ENCODE assay signal across 8 cellular contexts in the genomic region with DNA sequence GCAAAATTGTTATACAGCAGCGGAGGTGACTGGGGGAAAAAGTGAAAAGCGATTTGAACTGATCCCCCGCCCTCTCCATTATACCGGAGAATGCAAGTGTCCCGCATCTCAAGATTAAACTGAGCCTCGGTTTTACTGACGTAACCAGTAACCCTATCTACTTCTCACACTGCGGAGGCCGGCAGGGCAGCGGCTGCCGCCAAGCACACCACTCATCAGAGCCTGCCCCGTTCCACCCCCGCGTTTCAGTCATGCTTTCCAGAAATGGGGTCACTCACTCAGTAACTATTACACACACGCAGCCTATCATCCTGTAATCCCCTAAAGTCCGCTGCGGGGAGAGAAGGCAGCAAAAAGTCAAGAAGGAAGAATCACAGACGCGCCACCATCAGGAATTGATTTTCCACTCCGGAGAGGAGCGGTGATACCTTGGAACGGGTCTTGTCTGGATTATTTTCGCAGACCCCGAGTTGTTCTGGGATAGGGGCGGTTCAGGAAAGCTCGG. TPM values are rescaled to one million over a fixed set of nuclear protein-coding genes. Genes with fewer than 3 reads are reported as not detected.
A peak's percentile ranks its signal among the peaks of the same experiment; 100 is the strongest.
DNase-seq lines count a peak whose midpoint lies in the region; TF ChIP-seq lines count a peak whose summit lies in the region.

No MANE protein-coding gene starts in this region.

- CTCF ChIA-PET in HEK293T (lab: Yijun Ruan, JAX), result no interaction called here
- CTCF ChIA-PET in activated CD4-positive, alpha-beta T cell treated with anti-CD3 and anti-CD28 coated beads, Interleukin-2, amount 10 ng/mL, durations not matched to agents 7 days and 5 days (lab: Charles Lee), result no interaction called here

- H3K27me3 Mint-ChIP-seq in activated CD4-positive, alpha-beta T cell treated with anti-CD3 and anti-CD28 coated beads, Interleukin-2, amount 10 ng/mL, durations not matched to agents 7 days and 5 days, result no peaks in the 10 kb centered on the region

- peak overlapping the region; percentile 46 for H3K27ac ChIP-seq in duodenal mucosa (ENCODE audit: low read depth, low read length)

- H3K9me3 Mint-ChIP-seq in activated CD4-positive, alpha-beta T cell treated with anti-CD3 and anti-CD28 coated beads, Interleukin-2, amount 10 ng/mL, durations not matched to agents 7 days and 5 days, result no peaks in the 10 kb centered on the region

- DNase-seq in GM10266 (ENCODE audit: extremely low spot score) (peak; percentile 61), HEK293T (ENCODE audit: extremely low spot score) (peak; percentile 58), NCI-H2107 treated with DMSO at 0.1 percent for 48 hours (lab: John Stamatoyannopoulos, UW; ENCODE audit: unreplicated experiment) (peak; percentile 43), lung microvascular endothelial cell (ENCODE audit: low read depth in 2 of 2) (peak; percentile 52 to 71), NCI-H1694 treated with DMSO at 0.1 percent for 48 hours (lab: John Stamatoyannopoulos, UW) (no peak)
- DNase-seq in activated CD4-positive, alpha-beta T cell treated with anti-CD3 and anti-CD28 coated beads, Interleukin-2, amount 10 ng/mL, durations not matched to agents 7 days and 5 days, result peak; percentile 39
- peak; percentile 24 for DNase-seq in stimulated activated CD8-positive, alpha-beta memory T cell treated with anti-CD3 and anti-CD28 coated beads, Interleukin-15, amount 100 ng/mL, for 1 hour (ENCODE audit: low read depth)

- peaks cover 11% of the 10 kb centered on the region for H3K36me3 Mint-ChIP-seq in activated CD4-positive, alpha-beta T cell treated with anti-CD3 and anti-CD28 coated beads, Interleukin-2, amount 10 ng/mL, durations not matched to agents 7 days and 5 days (ENCODE audit: low read depth)

- H3K4me3 ChIP-seq in duodenal mucosa (ENCODE audit: low read depth in 1 of 2, low read length in 2 of 2), result peak overlapping the region; percentile 79 to 80

- H3K4me3 Mint-ChIP-seq in activated CD4-positive, alpha-beta T cell treated with anti-CD3 and anti-CD28 coated beads, Interleukin-2, amount 10 ng/mL, durations not matched to agents 7 days and 5 days, result peak overlapping the region; percentile 91

- H3K9me3 ChIP-seq in duodenal mucosa (ENCODE audit: control insufficient read depth in 1 of 2, low read length in 2 of 2), result no peaks in the 10 kb centered on the region

- peak overlapping the region; percentile 65 to 75 for H3K9ac ChIP-seq in duodenal mucosa (ENCODE audit: low read depth in 1 of 2, low read length in 2 of 2)

- H3K27ac Mint-ChIP-seq in activated CD4-positive, alpha-beta T cell treated with anti-CD3 and anti-CD28 coated beads, Interleukin-2, amount 10 ng/mL, durations not matched to agents 7 days and 5 days, result peak overlapping the region; percentile 90

- H3K4me1 Mint-ChIP-seq in activated CD4-positive, alpha-beta T cell treated with anti-CD3 and anti-CD28 coated beads, Interleukin-2, amount 10 ng/mL, durations not matched to agents 7 days and 5 days, result peaks cover 29% of the 10 kb centered on the region

- peaks cover 14 to 15% of the 10 kb centered on the region in 2 donors for H3K4me1 ChIP-seq in duodenal mucosa (ENCODE audit: control insufficient read depth in 1 of 2, insufficient read depth in 2 of 2, low read length in 2 of 2)

- H3K27me3 ChIP-seq in duodenal mucosa (ENCODE audit: control insufficient read depth in 1 of 2, insufficient read depth in 2 of 2, low read length in 2 of 2), result no peaks in the 10 kb centered on the region

- no peak for TF ChIP-seq CTCF in GM10266 (IDR thresholded peaks at IDR 0.05; ENCODE audit: control insufficient read depth, insufficient read depth, low read depth, missing control alignments)

- POLR2A ChIA-PET in HEK293T (lab: Yijun Ruan, JAX), result interaction anchor here (0.8 kb wide), 1 partner anchor 97 kb away, joined by 5 read pairs; no protein-coding TSS in a partner anchor
- POLR2A ChIA-PET in activated CD4-positive, alpha-beta T cell treated with anti-CD3 and anti-CD28 coated beads, Interleukin-2, amount 10 ng/mL, durations not matched to agents 7 days and 5 days (lab: Charles Lee), result no interaction called here

- no peaks in the 10 kb centered on the region for H3K36me3 ChIP-seq in duodenal mucosa (ENCODE audit: control insufficient read depth in 1 of 2, insufficient read depth in 2 of 2, low read length in 2 of 2)

TF ChIP-seq in HEK293T, 16 proteins besides CTCF, POLR2A, EP300 and RAD21:
- no peak for TF ChIP-seq HDGF (IDR thresholded peaks at IDR 0.05; ENCODE audit: borderline replicate concordance)
- TF ChIP-seq SP1 (IDR thresholded peaks at IDR 0.05), result no peak
- no peak for TF ChIP-seq FOXK2 (IDR thresholded peaks at IDR 0.05)
- TF ChIP-seq NFRKB (IDR thresholded peaks at IDR 0.05), result no peak
- TF ChIP-seq LEF1 (IDR thresholded peaks at IDR 0.05; ENCODE audit: borderline replicate concordance), result no peak
- no peak for TF ChIP-seq BHLHE40 (IDR thresholded peaks at IDR 0.05; ENCODE audit: borderline replicate concordance)
- no peak for TF ChIP-seq CTBP1 (IDR thresholded peaks at IDR 0.05; ENCODE audit: borderline replicate concordance)
- TF ChIP-seq ELF4 (IDR thresholded peaks at IDR 0.05), result no peak
- no peak for TF ChIP-seq FOXA1 (IDR thresholded peaks at IDR 0.05)
- TF ChIP-seq L3MBTL2 (conservative IDR thresholded peaks at IDR 0.05), result no peak
- no peak for TF ChIP-seq FOXM1 (IDR thresholded peaks at IDR 0.05; ENCODE audit: borderline replicate concordance)
- no peak for TF ChIP-seq SUZ12 (IDR thresholded peaks at IDR 0.05)
- TF ChIP-seq ARNT (IDR thresholded peaks at IDR 0.05), result no peak
- TF ChIP-seq TARDBP (IDR thresholded peaks at IDR 0.05), result no peak
- TF ChIP-seq ZNF384 (IDR thresholded peaks at IDR 0.05), result no peak
- TF ChIP-seq, protein P1, sequence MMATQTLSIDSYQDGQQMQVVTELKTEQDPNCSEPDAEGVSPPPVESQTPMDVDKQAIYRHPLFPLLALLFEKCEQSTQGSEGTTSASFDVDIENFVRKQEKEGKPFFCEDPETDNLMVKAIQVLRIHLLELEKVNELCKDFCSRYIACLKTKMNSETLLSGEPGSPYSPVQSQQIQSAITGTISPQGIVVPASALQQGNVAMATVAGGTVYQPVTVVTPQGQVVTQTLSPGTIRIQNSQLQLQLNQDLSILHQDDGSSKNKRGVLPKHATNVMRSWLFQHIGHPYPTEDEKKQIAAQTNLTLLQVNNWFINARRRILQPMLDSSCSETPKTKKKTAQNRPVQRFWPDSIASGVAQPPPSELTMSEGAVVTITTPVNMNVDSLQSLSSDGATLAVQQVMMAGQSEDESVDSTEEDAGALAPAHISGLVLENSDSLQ (IDR thresholded peaks at IDR 0.05), result no peak

RNA-seq across cellular contexts. Expression of gene RPS6KA3, which starts 1.4 kb away (rescaled TPM):
- 10 to 100 TPM; 70.9 to 76.2 TPM for total RNA-seq in activated CD4-positive, alpha-beta T cell treated with anti-CD3 and anti-CD28 coated beads, Interleukin-2, amount 10 ng/mL, durations not matched to agents 7 days and 5 days
- 63.1 and 74.5 TPM in 2 replicates for total RNA-seq in lung microvascular endothelial cell
